ENCODE assay signal across 21 cellular contexts in genomic region chr5:118531276-118531675, GRCh38.
"Had no signal": no experiment of that assay in that cellular context is flagged by ENCODE, and none has a peak within 500 bp of the region (broad histone marks: within the 10 kb centered on the region; RNA-seq: fewer than 3 reads in every experiment).

No MANE protein-coding gene starts in this region.

- H3K27ac Mint-ChIP-seq: effector memory CD8-positive, alpha-beta T cell; natural killer cell treated with Interleukin-12 subunit alpha and Interleukin-12 subunit beta and Interleukin-15 and Interleukin-18, amount 100 ng/mL, for 72 hours; progenitor cell of endocrine pancreas; stimulated activated effector memory CD8-positive, alpha-beta T cell treated with anti-CD3 and anti-CD28 coated beads, Interleukin-12 subunit alpha, Interleukin-12 subunit beta, amount 100 ng/mL, for 72 hours; stimulated activated naive CD8-positive, alpha-beta T cell treated with anti-CD3 and anti-CD28 coated beads, Interleukin-15, Interleukin-2, amounts not matched to agents 100 ng/mL and 50 ng/mL, for 24 hours had no signal

- ATAC-seq: effector memory CD8-positive, alpha-beta T cell; gastrocnemius medialis; heart right ventricle; lower lobe of right lung; natural killer cell treated with Interleukin-12 subunit alpha and Interleukin-12 subunit beta and Interleukin-15 and Interleukin-18, amount 100 ng/mL, for 72 hours; pancreas; right lobe of liver; stimulated activated effector memory CD8-positive, alpha-beta T cell treated with anti-CD3 and anti-CD28 coated beads, Interleukin-12 subunit alpha, Interleukin-12 subunit beta, amount 100 ng/mL, for 72 hours had no signal

- H3K4me3 Mint-ChIP-seq: effector memory CD8-positive, alpha-beta T cell; natural killer cell treated with Interleukin-12 subunit alpha and Interleukin-12 subunit beta and Interleukin-15 and Interleukin-18, amount 100 ng/mL, for 72 hours; stimulated activated effector memory CD8-positive, alpha-beta T cell treated with anti-CD3 and anti-CD28 coated beads, Interleukin-12 subunit alpha, Interleukin-12 subunit beta, amount 100 ng/mL, for 72 hours; stimulated activated naive CD8-positive, alpha-beta T cell treated with anti-CD3 and anti-CD28 coated beads, Interleukin-15, Interleukin-2, amounts not matched to agents 100 ng/mL and 50 ng/mL, for 24 hours had no signal

- H3K4me3 ChIP-seq: esophagus muscularis mucosa, gastrocnemius medialis, heart right ventricle, left ventricle myocardium inferior, lower lobe of right lung, pancreas, right lobe of liver, testis, tibial nerve had no signal

- H3K9me3 ChIP-seq: esophagus muscularis mucosa, gastrocnemius medialis, heart right ventricle, left ventricle myocardium inferior, lower lobe of right lung, pancreas, right lobe of liver, testis, tibial nerve had no signal

- H3K27ac ChIP-seq: epithelial cell of prostate, esophagus muscularis mucosa, gastrocnemius medialis, heart right ventricle, left ventricle myocardium inferior, lower lobe of right lung, pancreas, right lobe of liver, testis, tibial nerve had no signal

- H3K27me3 Mint-ChIP-seq: effector memory CD8-positive, alpha-beta T cell; natural killer cell treated with Interleukin-12 subunit alpha and Interleukin-12 subunit beta and Interleukin-15 and Interleukin-18, amount 100 ng/mL, for 72 hours had no signal

- H3K4me1 Mint-ChIP-seq: stimulated activated effector memory CD8-positive, alpha-beta T cell treated with anti-CD3 and anti-CD28 coated beads, Interleukin-12 subunit alpha, Interleukin-12 subunit beta, amount 100 ng/mL, for 72 hours had no signal

- H3K9me3 Mint-ChIP-seq: stimulated activated naive CD8-positive, alpha-beta T cell treated with anti-CD3 and anti-CD28 coated beads, Interleukin-15, Interleukin-2, amounts not matched to agents 100 ng/mL and 50 ng/mL, for 24 hours had no signal

- DNase-seq: effector memory CD8-positive, alpha-beta T cell; gastrocnemius medialis; heart right ventricle; hypothalamus; left ventricle myocardium inferior; lower lobe of right lung; mesenchymal stem cell; midbrain; occipital lobe; pancreas; right lobe of liver; stimulated activated CD4-positive, alpha-beta T cell treated with anti-CD3 and anti-CD28 coated beads, Interleukin-4, amount 100 ng/mL, for 1 hour; stimulated activated CD8-positive, alpha-beta memory T cell treated with anti-CD3 and anti-CD28 coated beads, Interleukin-4, amount 100 ng/mL, for 48 hours; testis had no signal

- H3K36me3 Mint-ChIP-seq: natural killer cell treated with Interleukin-12 subunit alpha and Interleukin-12 subunit beta and Interleukin-15 and Interleukin-18, amount 100 ng/mL, for 72 hours; stimulated activated effector memory CD8-positive, alpha-beta T cell treated with anti-CD3 and anti-CD28 coated beads, Interleukin-12 subunit alpha, Interleukin-12 subunit beta, amount 100 ng/mL, for 72 hours had no signal

- H3K36me3 ChIP-seq: esophagus muscularis mucosa, gastrocnemius medialis, heart right ventricle, left ventricle myocardium inferior, lower lobe of right lung, pancreas, right lobe of liver, tibial nerve had no signal

- H3K27me3 ChIP-seq: esophagus muscularis mucosa, gastrocnemius medialis, heart right ventricle, pancreas, right lobe of liver, testis, tibial nerve had no signal

- H3K4me1 ChIP-seq: esophagus muscularis mucosa, gastrocnemius medialis, lower lobe of right lung, pancreas, right lobe of liver, testis, tibial nerve had no signal
